Comparison of ENCODE assay signal across 22 cellular contexts in the genomic region with DNA sequence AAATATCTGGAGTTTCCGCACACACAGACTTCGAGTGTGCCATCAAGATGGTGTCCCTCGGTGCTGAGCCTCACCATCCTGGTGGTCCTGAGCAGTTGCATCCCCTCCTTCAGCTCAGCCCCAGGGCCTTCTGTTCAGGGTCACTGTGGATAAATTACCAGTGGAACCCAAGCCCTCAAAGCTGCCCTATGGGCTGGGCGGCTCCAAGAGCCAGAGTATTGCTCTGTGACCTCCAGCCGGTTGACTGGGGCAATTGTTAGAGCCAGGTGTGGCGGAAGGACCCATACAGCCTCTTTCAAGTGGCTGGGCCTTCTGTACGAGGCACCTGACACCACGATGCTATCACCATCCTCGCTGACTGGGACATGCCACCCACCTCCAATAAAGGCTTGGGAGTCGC.
"Had no signal": no experiment of that assay in that cellular context is flagged by ENCODE, and none has a peak within 500 bp of the region (broad histone marks: within the 10 kb centered on the region; RNA-seq: fewer than 3 reads in every experiment).

No MANE protein-coding gene starts in this region.

- H3K4me1 ChIP-seq: gastroesophageal sphincter, lower lobe of right lung, pancreas, right lobe of liver, testis, upper lobe of left lung had no signal

- ATAC-seq: gastroesophageal sphincter; heart left ventricle; left colon; left ventricle myocardium superior; lower lobe of right lung; pancreas; right lobe of liver; stimulated activated memory B cell treated with anti-CD40 and anti-IgM and Interleukin-4, amounts not matched to agents 10 μg/mL and 1 μg/mL and 100 μg/mL, for 72 hours had no signal

- H3K27me3 ChIP-seq: esophagus muscularis mucosa, foreskin keratinocyte, gastroesophageal sphincter, heart left ventricle, pancreas, right lobe of liver, testis, tibial nerve, upper lobe of left lung had no signal

- H3K27ac ChIP-seq: coronary artery, esophagus muscularis mucosa, foreskin keratinocyte, gastroesophageal sphincter, heart left ventricle, lower lobe of right lung, pancreas, right lobe of liver, testis, tibial nerve, upper lobe of left lung had no signal

- H3K36me3 ChIP-seq: lower lobe of right lung, pancreas, right lobe of liver had no signal

- H3K9me3 ChIP-seq: esophagus muscularis mucosa, gastroesophageal sphincter, heart left ventricle, lower lobe of right lung, pancreas, right lobe of liver, testis, tibial nerve, upper lobe of left lung had no signal

- H3K4me3 ChIP-seq: coronary artery, esophagus muscularis mucosa, gastroesophageal sphincter, heart left ventricle, lower lobe of right lung, pancreas, right lobe of liver, testis, tibial nerve, upper lobe of left lung had no signal

- DNase-seq: dermis blood vessel endothelial cell; heart left ventricle; hypothalamus; islet precursor cell; kidney glomerular epithelial cell; left colon; left ventricle myocardium superior; lower lobe of right lung; nephron progenitor cell; nucleus accumbens; right lobe of liver; stimulated activated CD4-positive, alpha-beta T cell treated with anti-CD3 and anti-CD28 coated beads, Interleukin-4, amount 100 ng/mL, for 4 hours; substantia nigra; testis; upper lobe of left lung had no signal
